Comparison of ENCODE assay signal across 1 cellular context in the genomic region with DNA sequence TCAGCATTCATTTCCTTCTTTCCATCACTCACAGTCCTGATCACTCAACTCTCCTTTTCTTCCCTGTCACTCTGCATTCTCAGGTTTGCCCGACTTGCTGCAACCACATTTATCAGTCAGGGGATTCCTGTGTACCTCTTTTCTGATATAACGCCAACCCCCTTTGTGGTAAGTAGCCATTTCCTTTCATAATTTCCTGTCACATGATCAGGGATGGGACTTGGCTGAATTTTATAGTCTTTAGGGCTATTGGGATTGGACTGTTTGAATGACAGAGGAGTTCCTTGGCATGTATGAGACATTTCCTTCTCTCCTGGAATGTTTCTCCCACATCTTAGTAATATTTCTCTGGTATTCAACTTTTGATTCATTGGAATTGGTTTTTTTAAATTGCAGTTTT.
TF ChIP-seq lines count a peak whose summit lies in the region.

No MANE protein-coding gene starts in this region.

TF ChIP-seq in SK-N-SH treated with all-trans-retinoic acid at 6 μM for 48 hours, 23 proteins besides CTCF, POLR2A, EP300 and RAD21 (continued from another document):
- TF ChIP-seq ARNTL (CRISPR knock-in tag; IDR thresholded peaks at IDR 0.05; ENCODE audit: borderline replicate concordance, low read depth) (no peak), PPARA (CRISPR knock-in tag; IDR thresholded peaks at IDR 0.05; ENCODE audit: borderline replicate concordance) (no peak), BACH2 (CRISPR knock-in tag; IDR thresholded peaks at IDR 0.05; ENCODE audit: borderline replicate concordance) (no peak)
- TF ChIP-seq, protein P1, sequence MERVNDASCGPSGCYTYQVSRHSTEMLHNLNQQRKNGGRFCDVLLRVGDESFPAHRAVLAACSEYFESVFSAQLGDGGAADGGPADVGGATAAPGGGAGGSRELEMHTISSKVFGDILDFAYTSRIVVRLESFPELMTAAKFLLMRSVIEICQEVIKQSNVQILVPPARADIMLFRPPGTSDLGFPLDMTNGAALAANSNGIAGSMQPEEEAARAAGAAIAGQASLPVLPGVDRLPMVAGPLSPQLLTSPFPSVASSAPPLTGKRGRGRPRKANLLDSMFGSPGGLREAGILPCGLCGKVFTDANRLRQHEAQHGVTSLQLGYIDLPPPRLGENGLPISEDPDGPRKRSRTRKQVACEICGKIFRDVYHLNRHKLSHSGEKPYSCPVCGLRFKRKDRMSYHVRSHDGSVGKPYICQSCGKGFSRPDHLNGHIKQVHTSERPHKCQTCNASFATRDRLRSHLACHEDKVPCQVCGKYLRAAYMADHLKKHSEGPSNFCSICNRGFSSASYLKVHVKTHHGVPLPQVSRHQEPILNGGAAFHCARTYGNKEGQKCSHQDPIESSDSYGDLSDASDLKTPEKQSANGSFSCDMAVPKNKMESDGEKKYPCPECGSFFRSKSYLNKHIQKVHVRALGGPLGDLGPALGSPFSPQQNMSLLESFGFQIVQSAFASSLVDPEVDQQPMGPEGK (CRISPR knock-in tag; IDR thresholded peaks at IDR 0.05; ENCODE audit: borderline replicate concordance): no peak
